In the genomic region with DNA sequence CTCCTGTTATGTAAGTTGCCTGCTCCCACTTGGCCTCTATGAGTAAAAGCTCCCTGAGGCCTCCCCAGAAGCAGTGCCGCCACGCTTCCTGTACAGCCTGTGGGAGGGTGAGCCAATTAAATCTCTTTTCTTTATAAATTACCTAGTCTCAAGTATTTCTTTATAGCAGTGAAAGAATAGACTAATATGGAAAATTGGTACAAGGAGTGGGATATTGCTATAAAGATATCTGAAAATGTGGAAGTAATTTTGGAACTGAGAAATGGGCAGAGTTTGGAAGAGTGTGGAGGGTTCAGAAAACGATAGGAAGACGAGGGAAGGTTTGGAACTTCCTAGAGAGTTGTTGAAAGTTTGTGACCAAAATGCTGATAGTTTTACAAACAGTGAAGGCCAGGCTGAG, we compare ENCODE assay signal across 36 cellular contexts.
DNase-seq lines count a peak whose midpoint lies in the region; ATAC-seq, FAIRE-seq and TF ChIP-seq lines count a peak whose summit lies in the region.
"Had no signal": no experiment of that assay in that cellular context is flagged by ENCODE, and none has a peak within 500 bp of the region (broad histone marks: within the 10 kb centered on the region; RNA-seq: fewer than 3 reads in every experiment).

No MANE protein-coding gene starts in this region.

- TF ChIP-seq POLR2A in K562 (conservative IDR thresholded peaks at IDR 0.05) = no peak

- no peak overlapping the region for H2AFZ ChIP-seq in K562 (ENCODE audit: low read depth, low read length)

- BruUV-seq in K562 (replicated peaks; lab: Mats Ljungman, UMichigan) = no TSS peak

- H3K9ac ChIP-seq in K562 (ENCODE audit: insufficient read depth in 1 of 2, low read depth in 2 of 2, low read length in 2 of 2) = no peak overlapping the region
- no peak overlapping the region for H3K9ac ChIP-seq in endodermal cell (ENCODE audit: extremely low read depth, low read length, poor library complexity, severe bottlenecking)
- H3K9ac ChIP-seq: BLaER1; BLaER1 treated with 17β-estradiol and CSF1 and Interleukin-3, amounts not matched to agents 10 nM and 100 nM had no signal

- H3K36me3 Mint-ChIP-seq in endodermal cell (ENCODE audit: low read depth) (peaks cover 35% of the 10 kb centered on the region), endothelial cell (ENCODE audit: low read depth, unreplicated experiment) (peaks cover 6% of the 10 kb centered on the region), CD14-positive monocyte (no peaks in the 10 kb centered on the region)
- H3K36me3 Mint-ChIP-seq: CD4-positive, alpha-beta memory T cell; CD4-positive, CD25-positive, alpha-beta regulatory T cell; CD8-positive, alpha-beta T cell had no signal

- FAIRE-seq in K562 (lab: Jason Lieb, UNC) = no peak
- FAIRE-seq: A204.1, A549, D721Med had no signal

- H3K36me3 ChIP-seq in HEK293 (ENCODE audit: control insufficient read depth in 2 of 2, insufficient read depth in 1 of 2, low read length in 2 of 2) (no peaks in the 10 kb centered on the region), K562 (ENCODE audit: control insufficient read depth, insufficient read depth, low read length) (no peaks in the 10 kb centered on the region), endodermal cell (ENCODE audit: control insufficient read depth, insufficient read depth, low read length) (peaks cover 6% of the 10 kb centered on the region)
- H3K36me3 ChIP-seq: BE2C; BLaER1; BLaER1 treated with 17β-estradiol and CSF1 and Interleukin-3, amounts not matched to agents 10 nM and 100 nM had no signal

- CTCF ChIA-PET in HEK293 (lab: Yijun Ruan, JAX) (interaction anchor here (1.1 kb wide), 1 partner anchor 13 kb away, joined by 3 read pairs; no protein-coding TSS in a partner anchor), K562 (lab: Yijun Ruan, JAX; ENCODE audit: low intra/inter-chr PET ratio) (no interaction called here)

- intact Hi-C loops in K562 (cut with micrococcal nuclease) (no loop called here), CD14-positive monocyte (cut with micrococcal nuclease) (no loop called here)

- DNase-seq in K562 (ENCODE audit: extremely low read depth in 1 of 4, low spot score in 3 of 4) (no peak), endodermal cell (no peak), endothelial cell (ENCODE audit: low spot score) (no peak), AG20443 (ENCODE audit: low spot score) (no peak), CD14-positive monocyte (ENCODE audit: low spot score) (no peak), NCI-H128 (lab: John Stamatoyannopoulos, UW; ENCODE audit: unreplicated experiment) (no peak)
- DNase-seq in activated CD4-positive, CD25-positive, alpha-beta regulatory T cell treated with anti-CD3 and anti-CD28 coated beads, Interleukin-2, amount 50 U/mL, for 72 hours = no peak
- DNase-seq: 8988T; ACHN; AML-193; BE2C; C1 segment of cervical spinal cord; Caco-2; Calu3; CD4-positive, alpha-beta memory T cell; CD4-positive, alpha-beta T cell; CD4-positive, CD25-positive, alpha-beta regulatory T cell; CD8-positive, alpha-beta memory T cell; CD8-positive, alpha-beta T cell; COR-L47; DMS 273 treated with DMSO at 0.1 percent for 48 hours; DMS153; DMS53; DMS79; DMS79 treated with DMSO at 0.1 percent for 48 hours; DND-41; EL had no signal

- no peak for TF ChIP-seq RAD21 in K562 (CRISPR knock-in tag; conservative IDR thresholded peaks at IDR 0.05 in 1 of 2, IDR thresholded peaks at IDR 0.05 in 1 of 2)

- in situ Hi-C loops in K562 (cut with MboI) = no loop called here

- H3K9me3 ChIP-seq in HEK293 (ENCODE audit: control insufficient read depth, insufficient read depth, low read depth, low read length) (no peaks in the 10 kb centered on the region), K562 (replicated peaks; ENCODE audit: control insufficient read depth, insufficient read depth, low read depth, low read length) (no peaks in the 10 kb centered on the region), endodermal cell (ENCODE audit: control insufficient read depth, low read length) (peaks cover 64% of the 10 kb centered on the region)
- H3K9me3 ChIP-seq: A549, BE2C, Caco-2 had no signal

- WGBS in K562 (ENCODE audit: insufficient coverage, low coverage, missing lambda C conversion rate) = 11% methylated on average over 4 of the region's 4 CpGs
- WGBS in endodermal cell (ENCODE audit: insufficient coverage in 1 of 2, insufficient read length in 1 of 2), 2 experiments = 78 to 93% methylated on average over 2 to 4 of the region's 4 CpGs

- no peaks in the 10 kb centered on the region for H3K79me2 ChIP-seq in K562 (ENCODE audit: control insufficient read depth, insufficient read depth, low read length)

- H3K4me1 Mint-ChIP-seq in endodermal cell (no peaks in the 10 kb centered on the region), endothelial cell (ENCODE audit: unreplicated experiment) (no peaks in the 10 kb centered on the region), CD14-positive monocyte (peaks cover 7% of the 10 kb centered on the region)
- H3K4me1 Mint-ChIP-seq: B cell; CD4-positive, CD25-positive, alpha-beta regulatory T cell; CD8-positive, alpha-beta memory T cell had no signal

- H4K20me1 ChIP-seq in K562 (replicated peaks; ENCODE audit: control insufficient read depth, insufficient read depth, low read length) = no peaks in the 10 kb centered on the region
- H4K20me1 ChIP-seq: BLaER1; BLaER1 treated with 17β-estradiol and CSF1 and Interleukin-3, amounts not matched to agents 10 nM and 100 nM had no signal

- H3K27ac ChIP-seq in HEK293 (ENCODE audit: extremely low read depth, low read depth, low read length) (no peak overlapping the region), K562 (ENCODE audit: extremely low read depth, low read depth, low read length) (no peak overlapping the region), endodermal cell (ENCODE audit: low read depth, low read length) (no peak overlapping the region)
- H3K27ac ChIP-seq: 22Rv1; A549; BLaER1; BLaER1 treated with 17β-estradiol and CSF1 and Interleukin-3, amounts not matched to agents 10 nM and 100 nM; C4-2B had no signal

- H3K4me3 ChIP-seq in HEK293 (ENCODE audit: low read depth, low read length) (no peak overlapping the region), K562 (no peak overlapping the region), endodermal cell (ENCODE audit: low read length) (peak overlapping the region; percentile 74)
- H3K4me3 ChIP-seq: A549; BLaER1; BLaER1 treated with 17β-estradiol and CSF1 and Interleukin-3, amounts not matched to agents 10 nM and 100 nM had no signal

- POLR2A ChIA-PET in HEK293 (lab: Yijun Ruan, JAX) = no interaction called here
- POLR2A ChIA-PET in K562 (lab: Yijun Ruan, JAX) = no interaction called here

- H3K9me3 Mint-ChIP-seq in endodermal cell (peaks cover 76% of the 10 kb centered on the region), endothelial cell (ENCODE audit: unreplicated experiment) (peaks cover 7% of the 10 kb centered on the region), CD14-positive monocyte (peaks cover 0 to 14% (median 6%) of the 10 kb centered on the region in 7 donors)

- no peak for TF ChIP-seq CTCF in HEK293 (tag by site-specific recombination; IDR thresholded peaks at IDR 0.05)
- no peak for TF ChIP-seq CTCF in K562 (IDR thresholded peaks at IDR 0.05 in 2 of 3, conservative IDR thresholded peaks at IDR 0.05 in 1 of 3; ENCODE audit: insufficient read depth in 2 of 3, low read depth in 1 of 3, low read length in 3 of 3)
- TF ChIP-seq CTCF in endodermal cell (conservative IDR thresholded peaks at IDR 0.05) = no peak
- no peak for TF ChIP-seq CTCF in endothelial cell (IDR thresholded peaks at IDR 0.05; ENCODE audit: unreplicated experiment)
- no peak for TF ChIP-seq CTCF in CD14-positive monocyte (IDR thresholded peaks at IDR 0.05)

- no peak for TF ChIP-seq EP300 in K562 (IDR thresholded peaks at IDR 0.05; ENCODE audit: low read length)

- H3K4me3 Mint-ChIP-seq in endodermal cell (no peak overlapping the region), endothelial cell (ENCODE audit: unreplicated experiment) (peak overlapping the region; percentile 2), CD14-positive monocyte (no peak overlapping the region)
- H3K4me3 Mint-ChIP-seq: B cell; CD4-positive, alpha-beta memory T cell; CD4-positive, alpha-beta T cell; CD4-positive, CD25-positive, alpha-beta regulatory T cell; CD8-positive, alpha-beta memory T cell; CD8-positive, alpha-beta T cell had no signal

- no peaks in the 10 kb centered on the region for H3K4me1 ChIP-seq in HEK293 (ENCODE audit: control insufficient read depth, insufficient read depth, low read length)
- H3K4me1 ChIP-seq in K562 (replicated peaks in 1 of 2; ENCODE audit: control insufficient read depth in 2 of 2, insufficient read depth in 2 of 2, low read length in 2 of 2) = no peaks in the 10 kb centered on the region
- no peaks in the 10 kb centered on the region for H3K4me1 ChIP-seq in endodermal cell (ENCODE audit: control insufficient read depth, insufficient read depth, low read length)
- H3K4me1 ChIP-seq: A549, BE2C, Caco-2 had no signal

- H3K27me3 Mint-ChIP-seq in endodermal cell (ENCODE audit: insufficient read depth) (no peaks in the 10 kb centered on the region), endothelial cell (ENCODE audit: unreplicated experiment) (no peaks in the 10 kb centered on the region), CD14-positive monocyte (ENCODE audit: low read depth in 3 of 3) (peaks cover 0 to 9% (median 5%) of the 10 kb centered on the region in 3 donors)
- H3K27me3 Mint-ChIP-seq: B cell had no signal

- H3K9me1 ChIP-seq in K562 (ENCODE audit: control insufficient read depth, insufficient read depth, low read length) = no peaks in the 10 kb centered on the region

- ATAC-seq in K562 = no peak
- ATAC-seq: A549; CD8-positive, alpha-beta T cell had no signal

- H3K27me3 ChIP-seq in K562 (ENCODE audit: control insufficient read depth in 2 of 2, insufficient read depth in 2 of 2, low read length in 2 of 2) = peaks cover 2 to 12% of the 10 kb centered on the region in 2 experiments; a peak in 2 of 5 replicates
- no peaks in the 10 kb centered on the region for H3K27me3 ChIP-seq in endodermal cell (ENCODE audit: control insufficient read depth, insufficient read depth, low read length, poor library complexity, severe bottlenecking)
- H3K27me3 ChIP-seq: BE2C; BLaER1; BLaER1 treated with 17β-estradiol and CSF1 and Interleukin-3, amounts not matched to agents 10 nM and 100 nM had no signal

- no peak overlapping the region for H3K4me2 ChIP-seq in K562 (ENCODE audit: insufficient read depth, low read length)
- H3K4me2 ChIP-seq: A549; BLaER1; BLaER1 treated with 17β-estradiol and CSF1 and Interleukin-3, amounts not matched to agents 10 nM and 100 nM had no signal

- no peak overlapping the region for H3K27ac Mint-ChIP-seq in endodermal cell
- no peak overlapping the region for H3K27ac Mint-ChIP-seq in endothelial cell (ENCODE audit: unreplicated experiment)
- peak overlapping the region in 1 of 7 donors; percentile 40 for H3K27ac Mint-ChIP-seq in CD14-positive monocyte
- H3K27ac Mint-ChIP-seq: B cell; CD4-positive, alpha-beta memory T cell; CD4-positive, alpha-beta T cell; CD4-positive, CD25-positive, alpha-beta regulatory T cell; CD8-positive, alpha-beta memory T cell; CD8-positive, alpha-beta T cell had no signal

TF ChIP-seq in HEK293, 187 proteins besides CTCF, POLR2A, EP300 and RAD21 (continues in another document):
- TF ChIP-seq ZNF623 (tag by site-specific recombination; IDR thresholded peaks at IDR 0.05) (no peak), ZNF707 (tag by site-specific recombination; IDR thresholded peaks at IDR 0.05) (peak; percentile 71)

TF ChIP-seq in K562, 482 proteins besides CTCF, POLR2A, EP300 and RAD21 (continues in another document):
- TF ChIP-seq ZNF707 (CRISPR knock-in tag; conservative IDR thresholded peaks at IDR 0.05) = peak; percentile 50
